2 cellular contexts compared by ENCODE assay signal in the genomic region with DNA sequence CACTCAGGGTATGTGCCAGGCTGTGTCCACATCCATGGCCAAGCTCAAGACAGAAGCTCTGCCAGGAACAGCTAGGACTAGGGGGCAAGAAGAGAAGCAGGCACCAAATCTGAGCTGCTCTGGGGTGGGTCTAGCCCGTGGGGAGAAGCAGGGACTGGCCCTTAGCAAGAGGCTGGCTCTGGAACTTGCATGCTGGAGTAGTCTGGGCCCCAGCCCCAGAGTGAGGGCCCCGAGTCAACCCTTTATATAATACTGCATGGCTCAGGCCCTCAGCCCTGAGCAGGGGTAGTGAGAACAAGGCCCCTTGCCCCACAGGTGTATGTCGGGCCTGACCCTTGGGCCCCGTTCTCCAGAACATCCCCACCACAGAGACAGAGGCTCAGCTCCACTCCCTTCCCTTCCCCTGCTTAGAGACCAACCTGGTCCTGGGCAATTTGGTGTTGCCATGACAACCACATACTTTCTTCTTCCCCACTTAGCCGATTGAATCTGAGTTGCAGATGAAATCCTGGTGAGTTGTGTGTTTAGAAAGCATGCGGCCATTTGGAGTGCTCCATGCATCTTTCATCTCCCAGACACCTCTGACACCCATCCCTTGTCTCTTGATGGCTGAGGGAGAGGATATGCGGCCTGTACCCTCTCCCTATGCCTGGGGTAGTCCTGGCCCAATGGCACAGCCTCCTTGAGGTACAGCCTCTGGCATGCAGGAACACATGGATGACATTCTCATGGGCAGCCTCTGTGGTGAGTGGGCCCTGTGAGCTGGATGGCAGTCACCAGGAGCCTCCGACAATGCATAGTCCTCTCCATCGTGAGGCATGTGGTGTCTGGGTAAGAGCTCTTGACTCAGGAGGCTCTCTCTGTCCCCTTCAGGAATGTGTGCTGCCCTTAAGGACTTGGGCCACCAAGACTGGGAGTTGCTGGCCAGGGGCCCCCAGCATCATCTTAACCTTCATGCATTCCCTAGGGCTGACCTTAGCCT.
TF ChIP-seq lines count a peak whose summit lies in the region.

No MANE protein-coding gene starts in this region.

TF ChIP-seq in GM23338, 12 proteins besides CTCF, POLR2A, EP300 and RAD21 (continues in another document):
- TF ChIP-seq JUNB (IDR thresholded peaks at IDR 0.05; ENCODE audit: unreplicated experiment) (no peak), EZH2phosphoT487 (IDR thresholded peaks at IDR 0.05; ENCODE audit: unreplicated experiment) (no peak), NANOG (IDR thresholded peaks at IDR 0.05; ENCODE audit: borderline replicate concordance) (no peak), EZH2 (IDR thresholded peaks at IDR 0.05; ENCODE audit: low read depth, unreplicated experiment) (no peak), ZNF114 (CRISPR knock-in tag; IDR thresholded peaks at IDR 0.05) (no peak), CREB1 (CRISPR knock-in tag; IDR thresholded peaks at IDR 0.05; ENCODE audit: low read depth) (no peak), ZNF331 (CRISPR knock-in tag; IDR thresholded peaks at IDR 0.05; ENCODE audit: low read depth) (no peak), STAT1 (IDR thresholded peaks at IDR 0.05; ENCODE audit: unreplicated experiment) (no peak), POLR2AphosphoS5 (IDR thresholded peaks at IDR 0.05; ENCODE audit: low read depth) (no peak)
- TF ChIP-seq, protein P1, sequence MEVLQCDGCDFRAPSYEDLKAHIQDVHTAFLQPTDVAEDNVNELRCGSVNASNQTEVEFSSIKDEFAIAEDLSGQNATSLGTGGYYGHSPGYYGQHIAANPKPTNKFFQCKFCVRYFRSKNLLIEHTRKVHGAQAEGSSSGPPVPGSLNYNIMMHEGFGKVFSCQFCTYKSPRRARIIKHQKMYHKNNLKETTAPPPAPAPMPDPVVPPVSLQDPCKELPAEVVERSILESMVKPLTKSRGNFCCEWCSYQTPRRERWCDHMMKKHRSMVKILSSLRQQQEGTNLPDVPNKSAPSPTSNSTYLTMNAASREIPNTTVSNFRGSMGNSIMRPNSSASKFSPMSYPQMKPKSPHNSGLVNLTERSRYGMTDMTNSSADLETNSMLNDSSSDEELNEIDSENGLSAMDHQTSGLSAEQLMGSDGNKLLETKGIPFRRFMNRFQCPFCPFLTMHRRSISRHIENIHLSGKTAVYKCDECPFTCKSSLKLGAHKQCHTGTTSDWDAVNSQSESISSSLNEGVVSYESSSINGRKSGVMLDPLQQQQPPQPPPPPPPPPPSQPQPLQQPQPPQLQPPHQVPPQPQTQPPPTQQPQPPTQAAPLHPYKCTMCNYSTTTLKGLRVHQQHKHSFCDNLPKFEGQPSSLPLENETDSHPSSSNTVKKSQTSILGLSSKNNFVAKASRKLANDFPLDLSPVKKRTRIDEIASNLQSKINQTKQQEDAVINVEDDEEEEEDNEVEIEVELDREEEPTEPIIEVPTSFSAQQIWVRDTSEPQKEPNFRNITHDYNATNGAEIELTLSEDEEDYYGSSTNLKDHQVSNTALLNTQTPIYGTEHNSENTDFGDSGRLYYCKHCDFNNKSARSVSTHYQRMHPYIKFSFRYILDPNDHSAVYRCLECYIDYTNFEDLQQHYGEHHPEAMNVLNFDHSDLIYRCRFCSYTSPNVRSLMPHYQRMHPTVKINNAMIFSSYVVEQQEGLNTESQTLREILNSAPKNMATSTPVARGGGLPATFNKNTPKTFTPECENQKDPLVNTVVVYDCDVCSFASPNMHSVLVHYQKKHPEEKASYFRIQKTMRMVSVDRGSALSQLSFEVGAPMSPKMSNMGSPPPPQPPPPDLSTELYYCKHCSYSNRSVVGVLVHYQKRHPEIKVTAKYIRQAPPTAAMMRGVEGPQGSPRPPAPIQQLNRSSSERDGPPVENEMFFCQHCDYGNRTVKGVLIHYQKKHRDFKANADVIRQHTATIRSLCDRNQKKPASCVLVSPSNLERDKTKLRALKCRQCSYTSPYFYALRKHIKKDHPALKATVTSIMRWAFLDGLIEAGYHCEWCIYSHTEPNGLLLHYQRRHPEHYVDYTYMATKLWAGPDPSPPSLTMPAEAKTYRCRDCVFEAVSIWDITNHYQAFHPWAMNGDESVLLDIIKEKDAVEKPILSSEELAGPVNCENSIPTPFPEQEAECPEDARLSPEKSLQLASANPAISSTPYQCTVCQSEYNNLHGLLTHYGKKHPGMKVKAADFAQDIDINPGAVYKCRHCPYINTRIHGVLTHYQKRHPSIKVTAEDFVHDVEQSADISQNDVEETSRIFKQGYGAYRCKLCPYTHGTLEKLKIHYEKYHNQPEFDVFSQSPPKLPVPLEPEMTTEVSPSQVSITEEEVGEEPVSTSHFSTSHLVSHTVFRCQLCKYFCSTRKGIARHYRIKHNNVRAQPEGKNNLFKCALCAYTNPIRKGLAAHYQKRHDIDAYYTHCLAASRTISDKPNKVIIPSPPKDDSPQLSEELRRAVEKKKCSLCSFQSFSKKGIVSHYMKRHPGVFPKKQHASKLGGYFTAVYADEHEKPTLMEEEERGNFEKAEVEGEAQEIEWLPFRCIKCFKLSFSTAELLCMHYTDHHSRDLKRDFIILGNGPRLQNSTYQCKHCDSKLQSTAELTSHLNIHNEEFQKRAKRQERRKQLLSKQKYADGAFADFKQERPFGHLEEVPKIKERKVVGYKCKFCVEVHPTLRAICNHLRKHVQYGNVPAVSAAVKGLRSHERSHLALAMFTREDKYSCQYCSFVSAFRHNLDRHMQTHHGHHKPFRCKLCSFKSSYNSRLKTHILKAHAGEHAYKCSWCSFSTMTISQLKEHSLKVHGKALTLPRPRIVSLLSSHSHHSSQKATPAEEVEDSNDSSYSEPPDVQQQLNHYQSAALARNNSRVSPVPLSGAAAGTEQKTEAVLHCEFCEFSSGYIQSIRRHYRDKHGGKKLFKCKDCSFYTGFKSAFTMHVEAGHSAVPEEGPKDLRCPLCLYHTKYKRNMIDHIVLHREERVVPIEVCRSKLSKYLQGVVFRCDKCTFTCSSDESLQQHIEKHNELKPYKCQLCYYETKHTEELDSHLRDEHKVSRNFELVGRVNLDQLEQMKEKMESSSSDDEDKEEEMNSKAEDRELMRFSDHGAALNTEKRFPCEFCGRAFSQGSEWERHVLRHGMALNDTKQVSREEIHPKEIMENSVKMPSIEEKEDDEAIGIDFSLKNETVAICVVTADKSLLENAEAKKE (CRISPR knock-in tag; IDR thresholded peaks at IDR 0.05) = no peak
- TF ChIP-seq, protein P2, sequence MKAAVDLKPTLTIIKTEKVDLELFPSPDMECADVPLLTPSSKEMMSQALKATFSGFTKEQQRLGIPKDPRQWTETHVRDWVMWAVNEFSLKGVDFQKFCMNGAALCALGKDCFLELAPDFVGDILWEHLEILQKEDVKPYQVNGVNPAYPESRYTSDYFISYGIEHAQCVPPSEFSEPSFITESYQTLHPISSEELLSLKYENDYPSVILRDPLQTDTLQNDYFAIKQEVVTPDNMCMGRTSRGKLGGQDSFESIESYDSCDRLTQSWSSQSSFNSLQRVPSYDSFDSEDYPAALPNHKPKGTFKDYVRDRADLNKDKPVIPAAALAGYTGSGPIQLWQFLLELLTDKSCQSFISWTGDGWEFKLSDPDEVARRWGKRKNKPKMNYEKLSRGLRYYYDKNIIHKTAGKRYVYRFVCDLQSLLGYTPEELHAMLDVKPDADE (IDR thresholded peaks at IDR 0.05) = no peak

TF ChIP-seq in neural cell, 6 proteins besides CTCF, POLR2A, EP300 and RAD21:
- TF ChIP-seq MXI1 (conservative IDR thresholded peaks at IDR 0.05; ENCODE audit: poor library complexity, severe bottlenecking) (peak; percentile 15), TAF1 (IDR thresholded peaks at IDR 0.05; ENCODE audit: low read depth) (no peak)
